ENCODE assay signal across 8 cellular contexts in the genomic region with DNA sequence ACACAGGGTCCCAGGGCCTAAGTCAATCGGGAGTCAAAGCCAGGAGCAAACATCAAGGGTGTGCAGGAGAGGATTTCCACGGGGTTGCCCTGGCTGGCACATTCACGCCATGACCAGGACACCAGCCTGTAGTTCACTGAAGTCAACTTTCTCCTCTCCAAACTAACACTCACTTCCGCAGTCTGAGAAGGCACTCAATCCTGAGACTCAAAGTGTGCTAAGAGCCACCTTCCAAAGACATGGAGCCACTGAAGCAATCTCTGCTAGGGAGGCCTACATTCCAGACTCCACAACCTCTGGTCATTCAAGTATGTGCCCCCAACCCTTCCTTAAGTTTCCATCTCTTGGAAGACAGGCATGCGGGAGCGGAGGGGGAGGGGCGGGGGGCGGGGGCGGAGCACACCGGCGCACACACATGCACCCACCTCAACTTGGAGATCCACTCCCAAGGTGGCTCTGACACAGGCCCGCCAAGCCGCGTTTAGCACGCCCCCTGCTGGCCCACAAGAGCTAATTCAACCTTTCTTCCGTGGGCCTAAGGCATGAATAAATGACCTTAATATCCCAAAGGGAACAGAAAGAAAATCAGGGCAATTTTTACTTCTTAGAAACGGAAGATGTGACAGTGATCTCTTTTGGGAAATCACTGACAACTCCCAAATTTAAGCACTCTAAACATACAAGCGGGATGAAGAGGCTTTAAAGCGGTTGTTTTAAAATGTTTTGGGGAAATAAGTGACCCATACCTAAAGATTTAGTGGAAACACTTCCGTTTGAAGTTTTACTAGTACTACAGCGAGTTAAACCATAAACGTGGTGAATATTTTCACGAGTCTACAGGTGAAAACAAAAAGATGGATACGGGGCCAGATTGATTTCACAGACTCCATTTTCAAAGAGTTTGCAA. TPM values are rescaled to one million over a fixed set of nuclear protein-coding genes. Genes with fewer than 3 reads are reported as not detected.
DNase-seq lines count a peak whose midpoint lies in the region; ATAC-seq, FAIRE-seq and TF ChIP-seq lines count a peak whose summit lies in the region.

No MANE protein-coding gene starts in this region.

- no peak for ATAC-seq in GM21526 (IDR thresholded peaks at IDR 0.05; ENCODE audit: low FRiP score, unreplicated experiment)

- TF ChIP-seq POLR2A in H54 (IDR thresholded peaks at IDR 0.05; ENCODE audit: low read depth, low read length), result no peak

- H3K27ac Mint-ChIP-seq in mesothelial cell of epicardium, result no peak overlapping the region

- H3K9me3 Mint-ChIP-seq in mesothelial cell of epicardium, result no peaks in the 10 kb centered on the region

- H3K4me1 Mint-ChIP-seq in mesothelial cell of epicardium, result peaks cover 8% of the 10 kb centered on the region

- peak overlapping the region; percentile 37 for H3K4me3 Mint-ChIP-seq in mesothelial cell of epicardium

- H3K36me3 Mint-ChIP-seq in mesothelial cell of epicardium, result no peaks in the 10 kb centered on the region

- FAIRE-seq in H54 (lab: Jason Lieb, UNC), result peak; percentile 89

- H3K27me3 Mint-ChIP-seq in mesothelial cell of epicardium (ENCODE audit: low read depth), result peaks cover 50% of the 10 kb centered on the region

- TF ChIP-seq CTCF in AG09319 (IDR thresholded peaks at IDR 0.05; ENCODE audit: low read depth, low read length) (peak; percentile 76), mesothelial cell of epicardium (IDR thresholded peaks at IDR 0.05; ENCODE audit: unreplicated experiment) (peak; percentile 86)

- DNase-seq in AG09319 (ENCODE audit: extremely low read depth, low read depth) (peak; percentile 10), H54 (ENCODE audit: insufficient read length, low spot score) (peak; percentile 65), NCI-H524 treated with DMSO at 0.1 percent for 48 hours (lab: John Stamatoyannopoulos, UW) (peak; percentile 14), mesothelial cell of epicardium (ENCODE audit: low spot score in 2 of 2, unreplicated experiment in 2 of 2) (peak in 1 of 2 experiments; percentile 75)
- peak; percentile 57 to 63 for DNase-seq in activated CD4-positive, alpha-beta T cell treated with anti-CD3 and anti-CD28 coated beads, Interleukin-2, amount 50 U/mL, for 48 hours
- DNase-seq in effector CD8-positive, alpha-beta T cell (lab: John Stamatoyannopoulos, UW), result peak; percentile 21
- peak in 5 of 6 experiments; percentile 18 to 57 (median 34) for DNase-seq in stimulated activated naive CD4-positive, alpha-beta T cell (lab: John Stamatoyannopoulos, UW)

RNA-seq across cellular contexts. Expression of a gene that starts 2.7 kb away (rescaled TPM):
- total RNA-seq in mesothelial cell of epicardium, result 0.80 to 1.6 TPM (median 1.5 TPM) in 3 replicates
